Comparison of ENCODE assay signal across 22 cellular contexts in the genomic region with DNA sequence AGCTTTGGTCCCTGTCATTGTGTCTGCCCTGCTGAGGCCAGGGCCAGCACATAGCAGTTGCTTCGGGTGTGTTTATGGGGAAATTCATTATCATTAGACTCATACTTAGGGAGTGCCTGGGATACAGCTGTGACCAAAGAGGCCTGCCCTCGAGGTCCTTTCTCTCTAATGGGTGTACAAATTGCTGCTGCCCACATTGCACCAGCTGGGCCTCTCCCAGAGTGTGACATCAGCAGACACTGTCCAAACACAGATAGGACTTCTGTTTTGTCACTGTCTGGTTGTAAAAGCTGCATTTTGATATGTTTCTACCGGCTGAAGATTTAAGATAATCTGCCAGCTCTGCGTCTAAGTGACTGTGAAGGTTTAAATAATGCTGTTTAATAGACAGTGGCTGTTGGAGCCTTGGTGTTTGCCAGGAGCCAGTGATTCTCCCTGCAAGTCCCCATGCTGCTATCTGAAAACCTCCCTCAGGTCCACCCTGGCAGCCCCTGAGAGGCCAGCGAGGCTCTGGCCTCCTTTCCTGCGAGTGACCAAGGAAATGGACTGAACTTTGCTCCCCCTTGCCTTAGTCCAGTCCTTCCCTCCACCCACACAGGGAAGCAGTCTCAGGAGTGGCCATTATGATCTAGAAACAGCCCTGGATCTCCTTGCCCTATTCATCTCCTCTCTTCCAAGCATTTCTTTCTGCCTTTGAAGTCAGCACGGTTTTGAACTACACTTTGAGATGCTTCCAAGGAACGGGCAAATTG.
DNase-seq lines count a peak whose midpoint lies in the region; ATAC-seq, FAIRE-seq and TF ChIP-seq lines count a peak whose summit lies in the region.
"Had no signal": no experiment of that assay in that cellular context is flagged by ENCODE, and none has a peak within 500 bp of the region (broad histone marks: within the 10 kb centered on the region; RNA-seq: fewer than 3 reads in every experiment).

No MANE protein-coding gene starts in this region.

- ATAC-seq in body of pancreas (peak; percentile 52), pancreas (peak; percentile 30 to 82 (median 60))
- ATAC-seq: CD8-positive, alpha-beta T cell had no signal

- no peak for TF ChIP-seq CTCF in body of pancreas (IDR thresholded peaks at IDR 0.05)
- TF ChIP-seq CTCF in pancreas (IDR thresholded peaks at IDR 0.05) = no peak
- TF ChIP-seq CTCF in coronary artery (IDR thresholded peaks at IDR 0.05) = no peak

- no peaks in the 10 kb centered on the region for H3K36me3 Mint-ChIP-seq in activated CD4-positive, alpha-beta T cell treated with anti-CD3 and anti-CD28 coated beads, Interleukin-2, amount 10 ng/mL, durations not matched to agents 7 days and 5 days (ENCODE audit: low read depth)
- H3K36me3 Mint-ChIP-seq: CD4-positive, CD25-positive, alpha-beta regulatory T cell; CD8-positive, alpha-beta T cell had no signal

- no peak overlapping the region for H3K27ac Mint-ChIP-seq in activated CD4-positive, alpha-beta T cell treated with anti-CD3 and anti-CD28 coated beads, Interleukin-2, amount 10 ng/mL, durations not matched to agents 7 days and 5 days
- H3K27ac Mint-ChIP-seq: B cell; CD4-positive, CD25-positive, alpha-beta regulatory T cell; CD8-positive, alpha-beta T cell; HFFc6 had no signal

- H3K27me3 Mint-ChIP-seq in activated CD4-positive, alpha-beta T cell treated with anti-CD3 and anti-CD28 coated beads, Interleukin-2, amount 10 ng/mL, durations not matched to agents 7 days and 5 days = no peaks in the 10 kb centered on the region

- no peak overlapping the region for H3K27ac ChIP-seq in HUES64 (ENCODE audit: low read depth, low read length)
- H3K27ac ChIP-seq in body of pancreas = no peak overlapping the region
- H3K27ac ChIP-seq in pancreas = no peak overlapping the region
- no peak overlapping the region for H3K27ac ChIP-seq in coronary artery
- H3K27ac ChIP-seq: 22Rv1, BLaER1, C4-2B had no signal

- no peak for TF ChIP-seq POLR2A in body of pancreas (IDR thresholded peaks at IDR 0.05)

- H3K4me1 ChIP-seq in HUES64 (ENCODE audit: insufficient read depth, low read length) = no peaks in the 10 kb centered on the region
- H3K4me1 ChIP-seq in body of pancreas = peaks cover 5% of the 10 kb centered on the region
- H3K4me1 ChIP-seq in pancreas = no peaks in the 10 kb centered on the region
- H3K4me1 ChIP-seq: BLaER1, Caco-2, HAP-1 had no signal

- no peaks in the 10 kb centered on the region for H3K4me1 Mint-ChIP-seq in activated CD4-positive, alpha-beta T cell treated with anti-CD3 and anti-CD28 coated beads, Interleukin-2, amount 10 ng/mL, durations not matched to agents 7 days and 5 days
- H3K4me1 Mint-ChIP-seq: B cell; CD4-positive, CD25-positive, alpha-beta regulatory T cell had no signal

- intact Hi-C loops in body of pancreas (cut with DNase I) (no loop called here), pancreas (cut with DNase I) (no loop called here)

- no peak overlapping the region for H3K9ac ChIP-seq in HUES64 (ENCODE audit: low read depth, low read length)
- H3K9ac ChIP-seq: BLaER1 had no signal

- H3K9me3 ChIP-seq in HUES64 (ENCODE audit: insufficient read depth, low read depth, low read length) = peaks cover 99% of the 10 kb centered on the region
- H3K9me3 ChIP-seq in body of pancreas = peaks cover 0 to 5% (median 0%) of the 10 kb centered on the region in 3 donors
- H3K9me3 ChIP-seq in pancreas = no peaks in the 10 kb centered on the region
- H3K9me3 ChIP-seq: BLaER1, Caco-2, HAP-1 had no signal

- CTCF ChIA-PET in activated CD4-positive, alpha-beta T cell treated with anti-CD3 and anti-CD28 coated beads, Interleukin-2, amount 10 ng/mL, durations not matched to agents 7 days and 5 days (lab: Charles Lee) = no interaction called here

- H3K4me3 ChIP-seq in HUES64 (ENCODE audit: low read length) (peak overlapping the region; percentile 19; the same call in 1 of the 2 replicates), body of pancreas (no peak overlapping the region), pancreas (no peak overlapping the region), coronary artery (no peak overlapping the region)
- H3K4me3 ChIP-seq: BLaER1, HAP-1 had no signal

- H3K36me3 ChIP-seq in HUES64 (ENCODE audit: insufficient read depth, low read length) (no peaks in the 10 kb centered on the region), body of pancreas (replicated peaks in 1 of 2; ENCODE audit: insufficient read depth in 1 of 2, low read depth in 2 of 2) (no peaks in the 10 kb centered on the region), pancreas (no peaks in the 10 kb centered on the region)
- H3K36me3 ChIP-seq: BLaER1, HAP-1 had no signal

- POLR2A ChIA-PET in activated CD4-positive, alpha-beta T cell treated with anti-CD3 and anti-CD28 coated beads, Interleukin-2, amount 10 ng/mL, durations not matched to agents 7 days and 5 days (lab: Charles Lee) = no interaction called here

- H3K27me3 ChIP-seq in HUES64 (ENCODE audit: insufficient read depth, low read length) = no peaks in the 10 kb centered on the region
- no peaks in the 10 kb centered on the region for H3K27me3 ChIP-seq in body of pancreas
- H3K27me3 ChIP-seq in pancreas = no peaks in the 10 kb centered on the region
- H3K27me3 ChIP-seq: BLaER1 had no signal

- FAIRE-seq in pancreas (lab: Jason Lieb, UNC) = no peak
- FAIRE-seq: A204.1, G401.6, GM12892, H54 had no signal

- 68% methylated on average over 8 of the region's 8 CpGs for WGBS in HUES64
- 47 to 56% methylated on average over 7 to 8 of the region's 8 CpGs for WGBS in body of pancreas, 2 donors
- 41 to 45% methylated on average over 8 of the region's 8 CpGs for WGBS in pancreas, 2 donors

- DNase-seq in body of pancreas (peak in 3 of 4 donors; percentile 20 to 31 (median 25)), pancreas (peak in 2 of 6 donors; percentile 10 to 61), coronary artery (ENCODE audit: low spot score) (no peak)
- no peak for DNase-seq in activated T-cell treated with anti-CD3 and anti-CD28 coated beads, Interleukin-2, amount 50 U/mL, for 1 hour
- DNase-seq in activated CD4-positive, alpha-beta T cell treated with anti-CD3 and anti-CD28 coated beads, Interleukin-2, amount 10 ng/mL, durations not matched to agents 7 days and 5 days = no peak
- DNase-seq: Caco-2; CD4-positive, CD25-positive, alpha-beta regulatory T cell; CD8-positive, alpha-beta T cell; DMS153; DND-41; GOT3; HFFc6 had no signal

- no peak overlapping the region for H3K4me3 Mint-ChIP-seq in activated CD4-positive, alpha-beta T cell treated with anti-CD3 and anti-CD28 coated beads, Interleukin-2, amount 10 ng/mL, durations not matched to agents 7 days and 5 days
- H3K4me3 Mint-ChIP-seq: B cell; CD4-positive, CD25-positive, alpha-beta regulatory T cell; CD8-positive, alpha-beta T cell; HFFc6 had no signal

- no peaks in the 10 kb centered on the region for H3K9me3 Mint-ChIP-seq in activated CD4-positive, alpha-beta T cell treated with anti-CD3 and anti-CD28 coated beads, Interleukin-2, amount 10 ng/mL, durations not matched to agents 7 days and 5 days

Comparison
In these comparisons a context has a peak if more than half of its experiments do, and no peak if none do; other contexts are left out.
1. DNase-seq: peak in body of pancreas (3 of 4); none in coronary artery (single experiment), activated T-cell treated with anti-CD3 and anti-CD28 coated beads, Interleukin-2, amount 50 U/mL, for 1 hour (single experiment) and activated CD4-positive, alpha-beta T cell treated with anti-CD3 and anti-CD28 coated beads, Interleukin-2, amount 10 ng/mL, durations not matched to agents 7 days and 5 days (single experiment).